8 cellular contexts compared by ENCODE assay signal in the genomic region with DNA sequence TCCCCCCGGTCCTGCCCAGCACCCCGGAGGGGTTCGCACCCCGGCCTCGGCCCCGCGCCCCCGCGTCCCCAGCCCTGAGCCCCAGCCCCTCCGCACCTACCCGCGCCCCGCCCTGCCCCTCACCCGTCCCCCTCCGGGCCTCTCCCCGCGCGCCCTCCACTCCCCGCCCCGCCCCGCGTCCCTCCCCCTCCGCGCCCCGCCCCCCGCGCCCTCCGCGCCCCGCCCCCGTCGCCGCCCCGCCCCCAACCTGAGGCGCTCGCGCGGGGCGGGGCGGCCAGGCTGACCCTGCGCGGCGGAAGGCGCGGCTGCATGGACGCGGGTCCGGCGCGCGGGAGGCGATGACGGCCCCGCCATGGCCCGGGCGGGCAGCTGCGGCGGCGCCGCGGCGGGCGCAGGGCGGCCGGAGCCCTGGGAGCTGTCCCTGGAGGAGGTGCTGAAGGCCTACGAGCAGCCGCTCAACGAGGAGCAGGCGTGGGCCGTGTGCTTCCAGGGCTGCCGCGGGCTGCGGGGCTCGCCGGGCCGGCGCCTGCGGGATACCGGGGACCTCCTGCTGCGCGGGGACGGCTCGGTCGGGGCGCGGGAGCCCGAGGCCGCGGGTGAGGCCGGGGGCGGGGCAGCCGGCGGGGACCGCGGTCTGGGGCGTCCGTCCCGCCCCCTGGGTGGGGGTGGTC. TPM values are rescaled to one million over a fixed set of nuclear protein-coding genes. Genes with fewer than 3 reads are reported as not detected.
DNase-seq lines count a peak whose midpoint lies in the region; ATAC-seq and TF ChIP-seq lines count a peak whose summit lies in the region.

A gene with protein sequence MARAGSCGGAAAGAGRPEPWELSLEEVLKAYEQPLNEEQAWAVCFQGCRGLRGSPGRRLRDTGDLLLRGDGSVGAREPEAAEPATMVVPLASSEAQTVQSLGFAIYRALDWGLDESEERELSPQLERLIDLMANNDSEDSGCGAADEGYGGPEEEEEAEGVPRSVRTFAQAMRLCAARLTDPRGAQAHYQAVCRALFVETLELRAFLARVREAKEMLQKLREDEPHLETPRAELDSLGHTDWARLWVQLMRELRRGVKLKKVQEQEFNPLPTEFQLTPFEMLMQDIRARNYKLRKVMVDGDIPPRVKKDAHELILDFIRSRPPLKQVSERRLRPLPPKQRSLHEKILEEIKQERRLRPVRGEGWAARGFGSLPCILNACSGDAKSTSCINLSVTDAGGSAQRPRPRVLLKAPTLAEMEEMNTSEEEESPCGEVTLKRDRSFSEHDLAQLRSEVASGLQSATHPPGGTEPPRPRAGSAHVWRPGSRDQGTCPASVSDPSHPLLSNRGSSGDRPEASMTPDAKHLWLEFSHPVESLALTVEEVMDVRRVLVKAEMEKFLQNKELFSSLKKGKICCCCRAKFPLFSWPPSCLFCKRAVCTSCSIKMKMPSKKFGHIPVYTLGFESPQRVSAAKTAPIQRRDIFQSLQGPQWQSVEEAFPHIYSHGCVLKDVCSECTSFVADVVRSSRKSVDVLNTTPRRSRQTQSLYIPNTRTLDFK (plus strand): TSS at position 277 of the 671 bp plus-strand sequence. CDS start 76 bp downstream, at position 353.

- peak within 1 kb of the TSS; percentile 78 for H3K27ac ChIP-seq in C4-2B
- peak within 1 kb of the TSS; percentile 77 for H3K27ac ChIP-seq in neural cell (ENCODE audit: low read length)
- H3K27ac ChIP-seq in stomach smooth muscle (ENCODE audit: low read length): no peak within 1 kb of the TSS

- peak within 1 kb of the TSS; percentile 93 for H2AFZ ChIP-seq in neural cell (ENCODE audit: low read depth, low read length)

- ATAC-seq in GM18868 (IDR thresholded peaks at IDR 0.05; ENCODE audit: unreplicated experiment): no peak

- peak within 1 kb of the TSS; percentile 91 for H3K4me2 ChIP-seq in neural cell (ENCODE audit: low read length)

- no peak for TF ChIP-seq CTCF in C4-2B (conservative IDR thresholded peaks at IDR 0.05)
- TF ChIP-seq CTCF in foreskin fibroblast (IDR thresholded peaks at IDR 0.05; ENCODE audit: low read depth, low read length): no peak
- no peak for TF ChIP-seq CTCF in neural cell (IDR thresholded peaks at IDR 0.05; ENCODE audit: poor library complexity, severe bottlenecking)

- H3K9me3 ChIP-seq in neural cell (ENCODE audit: low read length) (no peaks in the 10 kb centered on the region), stomach smooth muscle (ENCODE audit: control insufficient read depth in 2 of 2, low read length in 2 of 2) (no peaks in the 10 kb centered on the region)

- H4K20me1 ChIP-seq in neural cell (ENCODE audit: insufficient read depth): no peaks in the 10 kb centered on the region

- no peaks in the 10 kb centered on the region for H3K9me2 ChIP-seq in neural cell (ENCODE audit: insufficient read depth, low read length)

- no peaks in the 10 kb centered on the region for H3F3A ChIP-seq in neural cell (ENCODE audit: insufficient read depth, low read length, poor library complexity, severe bottlenecking)

- TF ChIP-seq RAD21 in neural cell (conservative IDR thresholded peaks at IDR 0.05): no peak

- peaks cover 14% of the 10 kb centered on the region for H3K4me1 ChIP-seq in stomach smooth muscle (ENCODE audit: control insufficient read depth, insufficient read depth, low read length)

- H3K36me3 ChIP-seq in neural cell (ENCODE audit: insufficient read depth, low read length) (no peaks in the 10 kb centered on the region), stomach smooth muscle (ENCODE audit: control insufficient read depth in 2 of 2, insufficient read depth in 2 of 2, low read length in 2 of 2) (no peaks in the 10 kb centered on the region)

- DNase-seq in HCEC 1CT: peak; percentile 55
- DNase-seq in RPMI8226: peak; percentile 80
- DNase-seq in activated gamma-delta T cell treated with anti-CD3 and anti-CD28 coated beads, Interleukin-2, amount 50 U/mL, for 16 hours (ENCODE audit: low read depth): peak; percentile 53
- peak; percentile 63 to 88 for DNase-seq in foreskin fibroblast

- H3K27me3 ChIP-seq in neural cell (ENCODE audit: insufficient read depth, low read depth, low read length) (no peaks in the 10 kb centered on the region), stomach smooth muscle (ENCODE audit: control insufficient read depth in 1 of 2, insufficient read depth in 2 of 2, low read length in 2 of 2) (no peaks in the 10 kb centered on the region)

- peak within 1 kb of the TSS; percentile 91 for H3K9ac ChIP-seq in neural cell (ENCODE audit: low read length)
- peak within 1 kb of the TSS in 1 of 2 donors; percentile 29 for H3K9ac ChIP-seq in stomach smooth muscle (ENCODE audit: low read length in 2 of 2)

- H3K4me3 ChIP-seq in foreskin fibroblast (ENCODE audit: low read depth in 1 of 2, low read length in 2 of 2) (peak within 1 kb of the TSS; percentile 63 to 64), neural cell (ENCODE audit: low read length) (peak within 1 kb of the TSS; percentile 89), stomach smooth muscle (ENCODE audit: low read length in 2 of 2) (peak within 1 kb of the TSS; percentile 59 to 61)

- TF ChIP-seq EP300 in neural cell (conservative IDR thresholded peaks at IDR 0.05; ENCODE audit: poor library complexity, severe bottlenecking): no peak

- no peaks in the 10 kb centered on the region for H3K79me2 ChIP-seq in neural cell (replicated peaks; ENCODE audit: insufficient read depth, low read length)

TF ChIP-seq in neural cell, 6 proteins besides CTCF, POLR2A, EP300 and RAD21:
- TF ChIP-seq MXI1 (conservative IDR thresholded peaks at IDR 0.05; ENCODE audit: poor library complexity, severe bottlenecking): peak; percentile 71
- peak; percentile 2 for TF ChIP-seq TAF1 (IDR thresholded peaks at IDR 0.05; ENCODE audit: low read depth)
- TF ChIP-seq EZH2 (IDR thresholded peaks at IDR 0.05; ENCODE audit: borderline replicate concordance, insufficient read depth, low read length, poor library complexity, severe bottlenecking): no peak
- TF ChIP-seq POLR2AphosphoS5 (IDR thresholded peaks at IDR 0.05): peak; percentile 41

RNA-seq across cellular contexts. Expression of the gene that starts here (rescaled TPM):
- polyA plus RNA-seq in neural cell: 45.0 and 54.1 TPM in 2 replicates
- 26.5 and 29.2 TPM in 2 replicates for polyA minus RNA-seq in neural cell
